17 cellular contexts compared by ENCODE assay signal in genomic region chr1:117793396-117793795, GRCh38.
"Had no signal": no experiment of that assay in that cellular context is flagged by ENCODE, and none has a peak within 500 bp of the region (broad histone marks: within the 10 kb centered on the region; RNA-seq: fewer than 3 reads in every experiment).

No MANE protein-coding gene starts in this region.

- ATAC-seq: activated CD8-positive, alpha-beta T cell treated with anti-CD3 and anti-CD28 coated beads for 36 hours; activated naive CD4-positive, alpha-beta T cell treated with anti-CD3 and anti-CD28 coated beads, Interleukin-2, amount 50 U/mL, for 72 hours; upper lobe of right lung; WTC11 had no signal

- H3K4me3 Mint-ChIP-seq: activated CD8-positive, alpha-beta T cell treated with anti-CD3 and anti-CD28 coated beads for 36 hours; naive B cell; WTC11 had no signal

- H3K4me1 Mint-ChIP-seq: naive B cell, WTC11 had no signal

- H3K4me1 ChIP-seq: esophagus squamous epithelium, pancreas, sigmoid colon, upper lobe of right lung had no signal

- H3K4me3 ChIP-seq: esophagus squamous epithelium, pancreas, sigmoid colon, thoracic aorta, upper lobe of right lung had no signal

- H3K27me3 ChIP-seq: esophagus squamous epithelium, pancreas, sigmoid colon, upper lobe of right lung had no signal

- H3K9me3 Mint-ChIP-seq: activated CD8-positive, alpha-beta T cell treated with anti-CD3 and anti-CD28 coated beads for 36 hours; activated naive CD4-positive, alpha-beta T cell treated with anti-CD3 and anti-CD28 coated beads, Interleukin-2, amount 50 U/mL, for 72 hours had no signal

- DNase-seq: activated CD4-positive, alpha-beta T cell treated with anti-CD3 and anti-CD28 coated beads for 4 hours; activated CD8-positive, alpha-beta T cell treated with anti-CD3 and anti-CD28 coated beads for 36 hours; activated gamma-delta T cell; activated T-cell treated with anti-CD3 and anti-CD28 coated beads, Interleukin-2, amount 50 U/mL, for 48 hours; effector CD8-positive, alpha-beta T cell; esophagus squamous epithelium; head of caudate nucleus; mammary epithelial cell; naive B cell; pancreas; sigmoid colon; stimulated activated CD4-positive, alpha-beta T cell treated with anti-CD3 and anti-CD28 coated beads, Interleukin-1b, Interleukin-23, amount 100 ng/mL, for 48 hours; T-helper 2 cell; upper lobe of right lung had no signal

- H3K27ac Mint-ChIP-seq: activated CD8-positive, alpha-beta T cell treated with anti-CD3 and anti-CD28 coated beads for 36 hours; activated naive CD4-positive, alpha-beta T cell treated with anti-CD3 and anti-CD28 coated beads, Interleukin-2, amount 50 U/mL, for 72 hours; naive B cell; WTC11 had no signal

- H3K9me3 ChIP-seq: esophagus squamous epithelium, pancreas, sigmoid colon, thoracic aorta, upper lobe of right lung had no signal

- H3K36me3 ChIP-seq: esophagus squamous epithelium, pancreas, sigmoid colon, thoracic aorta, upper lobe of right lung had no signal

- H3K36me3 Mint-ChIP-seq: WTC11 had no signal
